ENCODE assay signal across 8 cellular contexts in genomic region chr1:160098852-160099647, GRCh38. TPM values are rescaled to one million over a fixed set of nuclear protein-coding genes. Genes with fewer than 3 reads are reported as not detected.
DNase-seq lines count a peak whose midpoint lies in the region; ATAC-seq and TF ChIP-seq lines count a peak whose summit lies in the region.

No MANE protein-coding gene starts in this region.

- TF ChIP-seq CTCF in PC-3 (conservative IDR thresholded peaks at IDR 0.05; ENCODE audit: low read depth, low read length), result no peak

- no peaks in the 10 kb centered on the region for H3K36me3 Mint-ChIP-seq in IgD-negative memory B cell
- H3K36me3 Mint-ChIP-seq in activated T-cell treated with anti-CD3 and anti-CD28 coated beads, Interleukin-2, amount 50 U/mL, for 4 hours (ENCODE audit: insufficient read depth), result peaks cover 5% of the 10 kb centered on the region

- H3K4me3 ChIP-seq in PC-3 (ENCODE audit: low read length) (peak overlapping the region; percentile 77), esophagus (ENCODE audit: low read depth in 1 of 2, low read length in 2 of 2) (peak overlapping the region; percentile 13 to 54), muscle layer of duodenum (ENCODE audit: low read depth in 1 of 2, low read length in 2 of 2) (peak overlapping the region; percentile 57 to 77)

- H3K27ac ChIP-seq in PC-3 (ENCODE audit: low read length), result 0 out of 2 replicates have a peak overlapping the region, but pooled peaks have one; percentile 10
- H3K27ac ChIP-seq in esophagus (ENCODE audit: low read depth in 2 of 2, low read length in 1 of 2), result peak overlapping the region; percentile 87 to 94
- H3K27ac ChIP-seq in muscle layer of duodenum (ENCODE audit: low read length), result peak overlapping the region; percentile 96

- H3K9ac ChIP-seq in PC-3 (ENCODE audit: low read length), result peak overlapping the region; percentile 42

- BruUV-seq in PC-3 (replicated peaks; lab: Mats Ljungman, UMichigan), result TSS peak; percentile 71

- POLR2A ChIA-PET in PC-3 (lab: Charles Lee; ENCODE audit: unreplicated experiment), result interaction anchor here (0.6 to 0.7 kb wide), 2 partner anchors 278 to 1067 kb away, joined by 3 to 5 read pairs; partner anchors contain the start of gene PPOX

- WGBS in esophagus, 2 donors, result 4% methylated on average over 35 to 40 of the region's 40 CpGs

- H3K27me3 ChIP-seq in PC-3 (ENCODE audit: low read length) (no peaks in the 10 kb centered on the region), esophagus (ENCODE audit: control insufficient read depth in 1 of 2, insufficient read depth in 2 of 2, low read length in 2 of 2) (no peaks in the 10 kb centered on the region), muscle layer of duodenum (ENCODE audit: low read depth, low read length) (no peaks in the 10 kb centered on the region)

- H3F3A ChIP-seq in PC-3 (ENCODE audit: low read length, unreplicated experiment), result no peaks in the 10 kb centered on the region

- no peaks in the 10 kb centered on the region for H3K27me3 Mint-ChIP-seq in IgD-negative memory B cell
- no peaks in the 10 kb centered on the region for H3K27me3 Mint-ChIP-seq in activated T-cell treated with anti-CD3 and anti-CD28 coated beads, Interleukin-2, amount 50 U/mL, for 4 hours (ENCODE audit: low read depth)

- H3K9me3 ChIP-seq in PC-3 (ENCODE audit: low read length), result no peaks in the 10 kb centered on the region
- H3K9me3 ChIP-seq in esophagus (ENCODE audit: control insufficient read depth in 2 of 2, insufficient read depth in 1 of 2, low read depth in 1 of 2, low read length in 1 of 2), result no peaks in the 10 kb centered on the region
- no peaks in the 10 kb centered on the region for H3K9me3 ChIP-seq in muscle layer of duodenum (ENCODE audit: control insufficient read depth in 1 of 2, low read length in 2 of 2)

- DNase-seq in DMS114 treated with DMSO at 0.1 percent for 48 hours (lab: John Stamatoyannopoulos, UW; ENCODE audit: unreplicated experiment) (peak; percentile 92), PC-3 (peak; percentile 96)
- DNase-seq in activated T-cell treated with anti-CD3 and anti-CD28 coated beads, Interleukin-2, amount 50 U/mL, for 4 hours, result peak; percentile 99
- peak; percentile 97 for DNase-seq in stimulated activated CD8-positive, alpha-beta memory T cell treated with anti-CD3 and anti-CD28 coated beads, Interleukin-7, amount 100 ng/mL, for 1 hour (ENCODE audit: low read depth in 2 of 2)

- CTCF ChIA-PET in PC-3 (lab: Charles Lee), result interaction anchor here (1.2 to 2.1 kb wide), 2 partner anchors 121 to 153 kb away, joined by 6 to 9 read pairs; no protein-coding TSS in a partner anchor

- H3K9me3 Mint-ChIP-seq in IgD-negative memory B cell, result no peaks in the 10 kb centered on the region
- no peaks in the 10 kb centered on the region for H3K9me3 Mint-ChIP-seq in activated T-cell treated with anti-CD3 and anti-CD28 coated beads, Interleukin-2, amount 50 U/mL, for 4 hours

- H3K4me1 ChIP-seq in PC-3 (ENCODE audit: insufficient read depth, low read length) (peaks cover 31% of the 10 kb centered on the region), esophagus (ENCODE audit: control insufficient read depth in 2 of 2, insufficient read depth in 2 of 2, low read length in 1 of 2) (peaks cover 10 to 23% of the 10 kb centered on the region in 2 donors), muscle layer of duodenum (ENCODE audit: control insufficient read depth in 1 of 2, insufficient read depth in 2 of 2, low read length in 2 of 2) (peaks cover 21 to 56% of the 10 kb centered on the region in 2 donors)

- H3K36me3 ChIP-seq in PC-3 (ENCODE audit: low read depth, low read length) (no peaks in the 10 kb centered on the region), esophagus (ENCODE audit: control insufficient read depth in 2 of 2, insufficient read depth in 2 of 2, low read length in 1 of 2) (peaks cover 0 to 10% of the 10 kb centered on the region in 2 donors), muscle layer of duodenum (ENCODE audit: control insufficient read depth in 1 of 2, insufficient read depth in 2 of 2, low read length in 2 of 2) (peaks cover 4 to 6% of the 10 kb centered on the region in 2 donors)

- H3K4me3 Mint-ChIP-seq in IgD-negative memory B cell, result peak overlapping the region; percentile 76 to 91 (median 86)
- H3K4me3 Mint-ChIP-seq in activated T-cell treated with anti-CD3 and anti-CD28 coated beads, Interleukin-2, amount 50 U/mL, for 4 hours, result peak overlapping the region; percentile 73

- H3K4me2 ChIP-seq in PC-3 (ENCODE audit: low read length), result peak overlapping the region; percentile 99

- H4K20me1 ChIP-seq in PC-3 (ENCODE audit: low read length), result no peaks in the 10 kb centered on the region

- no peaks in the 10 kb centered on the region for H3K9me2 ChIP-seq in PC-3 (replicated peaks; ENCODE audit: low read length)

- H3K4me1 Mint-ChIP-seq in IgD-negative memory B cell, result peaks cover 16 to 28% (median 28%) of the 10 kb centered on the region in 3 donors
- H3K4me1 Mint-ChIP-seq in activated T-cell treated with anti-CD3 and anti-CD28 coated beads, Interleukin-2, amount 50 U/mL, for 4 hours (ENCODE audit: low read depth), result peaks cover 61% of the 10 kb centered on the region

- H3K27ac Mint-ChIP-seq in IgD-negative memory B cell, result peak overlapping the region; percentile 94 to 96 (median 95)

- intact Hi-C loops in PC-3 (cut with micrococcal nuclease), result loop anchor here (2.0 kb wide), 1 partner anchor 186 kb away; the partner anchor contains the start of gene PEX19

- ATAC-seq in GM21576 (IDR thresholded peaks at IDR 0.05; ENCODE audit: unreplicated experiment) (peak; percentile 79), PC-3 (peak; percentile 81)
- peak; percentile 90 to 91 for ATAC-seq in activated T-cell treated with anti-CD3 and anti-CD28 coated beads, Interleukin-2, amount 50 U/mL, for 4 hours

- H2AFZ ChIP-seq in PC-3 (ENCODE audit: low read length), result peak overlapping the region; percentile 99

- 0 out of 2 replicates have a peak, but pooled peaks cover 7% of the 10 kb centered on the region for H3K79me2 ChIP-seq in PC-3 (ENCODE audit: low read length)

RNA-seq across cellular contexts. Expression of gene IGSF8, which starts 0.6 kb away (rescaled TPM):
- 35.4 TPM for polyA plus RNA-seq in IgD-negative memory B cell
- total RNA-seq in PC-3 (2014; rRNA removed), result 37.1 and 49.1 TPM in 2 replicates
- 10 to 100 TPM; 30.5 to 45.7 (median 43.1) TPM for total RNA-seq in activated T-cell treated with anti-CD3 and anti-CD28 coated beads, Interleukin-2, amount 50 U/mL, for 4 hours
- 10 to 100 TPM; 12.6 to 16.1 TPM for polyA plus RNA-seq in esophagus

RNA-seq across cellular contexts. Expression of gene ATP1A2, which starts 16.5 kb away (rescaled TPM):
- not detected for polyA plus RNA-seq in IgD-negative memory B cell
- total RNA-seq in PC-3 (2014; rRNA removed), result not detected in 2 replicates
- not detected for total RNA-seq in activated T-cell treated with anti-CD3 and anti-CD28 coated beads, Interleukin-2, amount 50 U/mL, for 4 hours
- 1 to 10 TPM; 3.4 to 4.3 TPM for polyA plus RNA-seq in esophagus

RNA-seq across cellular contexts. Expression of gene KCNJ9, which starts 17.7 kb away (rescaled TPM):
- polyA plus RNA-seq in IgD-negative memory B cell (not detected), esophagus (not detected)
- not detected in 2 replicates for total RNA-seq in PC-3 (2014; rRNA removed)
- not detected for total RNA-seq in activated T-cell treated with anti-CD3 and anti-CD28 coated beads, Interleukin-2, amount 50 U/mL, for 4 hours

RNA-seq across cellular contexts. Expression of gene KCNJ10, which starts 29.1 kb away (rescaled TPM):
- polyA plus RNA-seq in IgD-negative memory B cell, result not detected
- 0.15 TPM in 1 of 2 replicates, not detected in the other for total RNA-seq in PC-3 (2014; rRNA removed)
- total RNA-seq in activated T-cell treated with anti-CD3 and anti-CD28 coated beads, Interleukin-2, amount 50 U/mL, for 4 hours, result under 1 TPM in 1 of 3 donors, not detected in 2; 0.32 TPM
- not detected for polyA plus RNA-seq in esophagus

RNA-seq across cellular contexts. Expression of gene ATP1A4, which starts 52.4 kb away (rescaled TPM):
- not detected for polyA plus RNA-seq in IgD-negative memory B cell
- 0.04 TPM in 1 of 2 replicates, not detected in the other for total RNA-seq in PC-3 (2014; rRNA removed)
- not detected for total RNA-seq in activated T-cell treated with anti-CD3 and anti-CD28 coated beads, Interleukin-2, amount 50 U/mL, for 4 hours
- under 1 TPM in 1 of 2 donors, not detected in 1; 0.06 TPM for polyA plus RNA-seq in esophagus

Comparison
In these comparisons a context has a peak if more than half of its experiments do, and no peak if none do; other contexts are left out.
1. Peak in every context shown above with its lines: DNase-seq, ATAC-seq, H3K4me3 ChIP-seq and H3K27ac ChIP-seq.
2. H3K27ac ChIP-seq: peak in every context shown above with its lines; median percentile 96 in muscle layer of duodenum; 90 in esophagus; 10 in PC-3.